Comparison of ENCODE assay signal across 24 cellular contexts in genomic region chr1:217498209-217498608, GRCh38.
"Had no signal": no experiment of that assay in that cellular context is flagged by ENCODE, and none has a peak within 500 bp of the region (broad histone marks: within the 10 kb centered on the region; RNA-seq: fewer than 3 reads in every experiment).

No MANE protein-coding gene starts in this region.

- H3K27ac Mint-ChIP-seq: endodermal cell; nephron progenitor cell; stimulated activated naive B cell treated with anti-CD40 and anti-IgM and Interleukin-4, amounts not matched to agents 10 μg/mL and 1 μg/mL and 100 μg/mL, for 72 hours had no signal

- DNase-seq: effector CD4-positive, alpha-beta T cell; endodermal cell; erythroblast; foreskin keratinocyte; kidney; left cardiac atrium; left ventricle myocardium superior; mesenchymal stem cell; naive B cell; nephron progenitor cell; psoas muscle; retina; stimulated activated CD4-positive, alpha-beta T cell treated with anti-CD3 and anti-CD28 coated beads, Interleukin-2, amount 100 ng/mL, for 24 hours; stimulated activated CD4-positive, alpha-beta T cell treated with anti-CD3 and anti-CD28 coated beads, Interleukin-4, amount 100 ng/mL, for 4 hours; stimulated activated naive B cell treated with anti-CD40 and anti-IgM and Interleukin-4, amounts not matched to agents 10 μg/mL and 1 μg/mL and 100 μg/mL, for 72 hours; stomach; substantia nigra; transverse colon had no signal

- H3K27me3 Mint-ChIP-seq: naive B cell; stimulated activated naive B cell treated with anti-CD40 and anti-IgM and Interleukin-4, amounts not matched to agents 10 μg/mL and 1 μg/mL and 100 μg/mL, for 72 hours had no signal

- ATAC-seq: foreskin keratinocyte; left cardiac atrium; left ventricle myocardium superior; psoas muscle; sciatic nerve; stimulated activated naive B cell treated with anti-CD40 and anti-IgM and Interleukin-4, amounts not matched to agents 10 μg/mL and 1 μg/mL and 100 μg/mL, for 72 hours had no signal

- H3K9me3 ChIP-seq: psoas muscle, stomach, thoracic aorta, transverse colon had no signal

- H3K4me3 Mint-ChIP-seq: endodermal cell; naive B cell; nephron progenitor cell; stimulated activated naive B cell treated with anti-CD40 and anti-IgM and Interleukin-4, amounts not matched to agents 10 μg/mL and 1 μg/mL and 100 μg/mL, for 72 hours had no signal

- H3K27ac ChIP-seq: coronary artery, foreskin keratinocyte, parathyroid adenoma, psoas muscle, stomach, thoracic aorta, transverse colon had no signal

- H3K4me1 Mint-ChIP-seq: naive B cell, nephron progenitor cell had no signal

- H2AFZ ChIP-seq: parathyroid adenoma had no signal

- H3K4me1 ChIP-seq: parathyroid adenoma, psoas muscle, stomach, transverse colon had no signal

- H3K9me3 Mint-ChIP-seq: endodermal cell; naive B cell; nephron progenitor cell; stimulated activated naive B cell treated with anti-CD40 and anti-IgM and Interleukin-4, amounts not matched to agents 10 μg/mL and 1 μg/mL and 100 μg/mL, for 72 hours had no signal

- FAIRE-seq: endothelial cell of umbilical vein, kidney had no signal

- H3K4me3 ChIP-seq: coronary artery, lung, psoas muscle, stomach, thoracic aorta, transverse colon had no signal

- H3K9ac ChIP-seq: parathyroid adenoma had no signal

- H3K79me2 ChIP-seq: parathyroid adenoma had no signal

- H3K27me3 ChIP-seq: foreskin keratinocyte, stomach, transverse colon had no signal
